8 cellular contexts compared by ENCODE assay signal in genomic region chr5:177454397-177455035, GRCh38.
DNase-seq lines count a peak whose midpoint lies in the region; ATAC-seq and TF ChIP-seq lines count a peak whose summit lies in the region.

No MANE protein-coding gene starts in this region.

- TF ChIP-seq CTCF in cardiac fibroblast (IDR thresholded peaks at IDR 0.05; ENCODE audit: low read depth, low read length) = peak; percentile 51

- peak overlapping the region; percentile 45 to 49 for H3K4me3 ChIP-seq in cardiac fibroblast (replicated peaks in 1 of 2; ENCODE audit: low read depth in 2 of 2, low read length in 2 of 2)

- in situ Hi-C loops in ACHN (cut with HindIII; ENCODE audit: low pct_ligation_motif_present, low pct_unique_long_range_greater_than_20kb, low sequenced_read_pairs) = no loop called here

- ATAC-seq in GM18520 (IDR thresholded peaks at IDR 0.05; ENCODE audit: unreplicated experiment) (peak; percentile 50), HG03064 (IDR thresholded peaks at IDR 0.05; ENCODE audit: low read depth, unreplicated experiment) (peak; percentile 45)

- DNase-seq in ACHN (peak; percentile 87), NCI-H2171 (lab: John Stamatoyannopoulos, UW) (peak; percentile 51), cardiac fibroblast (ENCODE audit: low read depth in 2 of 2) (peak; percentile 89), iris pigment epithelial cell (ENCODE audit: low read depth) (peak; percentile 81)
- DNase-seq in activated CD4-positive, CD25-positive, alpha-beta regulatory T cell (lab: John Stamatoyannopoulos, UW) = peak; percentile 87 to 94 (median 88)
- peak; percentile 84 to 92 for DNase-seq in stimulated activated CD4-positive, alpha-beta T cell treated with anti-CD3 and anti-CD28 coated beads, Interleukin-12 subunit alpha, Interleukin-12 subunit beta, amount 100 ng/mL, for 24 hours (ENCODE audit: low read depth in 2 of 2)

Comparison
In these comparisons a context has a peak if more than half of its experiments do, and no peak if none do; other contexts are left out.
1. Peak in every context shown above with its lines: DNase-seq, ATAC-seq and H3K4me3 ChIP-seq.